In genomic region chr1:177650947-177651346, GRCh38 we compare ENCODE assay signal across 2 cellular contexts.
TF ChIP-seq lines count a peak whose summit lies in the region.

No MANE protein-coding gene starts in this region.

TF ChIP-seq in liver, 16 proteins besides CTCF, POLR2A, EP300 and RAD21 (continued from another document):
- TF ChIP-seq NR2F2 (IDR thresholded peaks at IDR 0.05) (no peak), JUND (IDR thresholded peaks at IDR 0.05) (peak; percentile 64 to 76), EGR1 (IDR thresholded peaks at IDR 0.05; ENCODE audit: low read depth in 2 of 2) (no peak), HNF4A (conservative IDR thresholded peaks at IDR 0.05) (peak; percentile 81 to 85), FOXA2 (IDR thresholded peaks at IDR 0.05) (peak; percentile 8), REST (IDR thresholded peaks at IDR 0.05) (peak; percentile 76)
- TF ChIP-seq, protein P1, sequence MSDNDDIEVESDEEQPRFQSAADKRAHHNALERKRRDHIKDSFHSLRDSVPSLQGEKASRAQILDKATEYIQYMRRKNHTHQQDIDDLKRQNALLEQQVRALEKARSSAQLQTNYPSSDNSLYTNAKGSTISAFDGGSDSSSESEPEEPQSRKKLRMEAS (IDR thresholded peaks at IDR 0.05), result peak; percentile 35
- TF ChIP-seq, protein P2, sequence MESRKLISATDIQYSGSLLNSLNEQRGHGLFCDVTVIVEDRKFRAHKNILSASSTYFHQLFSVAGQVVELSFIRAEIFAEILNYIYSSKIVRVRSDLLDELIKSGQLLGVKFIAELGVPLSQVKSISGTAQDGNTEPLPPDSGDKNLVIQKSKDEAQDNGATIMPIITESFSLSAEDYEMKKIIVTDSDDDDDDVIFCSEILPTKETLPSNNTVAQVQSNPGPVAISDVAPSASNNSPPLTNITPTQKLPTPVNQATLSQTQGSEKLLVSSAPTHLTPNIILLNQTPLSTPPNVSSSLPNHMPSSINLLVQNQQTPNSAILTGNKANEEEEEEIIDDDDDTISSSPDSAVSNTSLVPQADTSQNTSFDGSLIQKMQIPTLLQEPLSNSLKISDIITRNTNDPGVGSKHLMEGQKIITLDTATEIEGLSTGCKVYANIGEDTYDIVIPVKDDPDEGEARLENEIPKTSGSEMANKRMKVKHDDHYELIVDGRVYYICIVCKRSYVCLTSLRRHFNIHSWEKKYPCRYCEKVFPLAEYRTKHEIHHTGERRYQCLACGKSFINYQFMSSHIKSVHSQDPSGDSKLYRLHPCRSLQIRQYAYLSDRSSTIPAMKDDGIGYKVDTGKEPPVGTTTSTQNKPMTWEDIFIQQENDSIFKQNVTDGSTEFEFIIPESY (IDR thresholded peaks at IDR 0.05), result peak; percentile 77
- TF ChIP-seq, protein P3, sequence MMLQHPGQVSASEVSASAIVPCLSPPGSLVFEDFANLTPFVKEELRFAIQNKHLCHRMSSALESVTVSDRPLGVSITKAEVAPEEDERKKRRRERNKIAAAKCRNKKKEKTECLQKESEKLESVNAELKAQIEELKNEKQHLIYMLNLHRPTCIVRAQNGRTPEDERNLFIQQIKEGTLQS (IDR thresholded peaks at IDR 0.05), result peak; percentile 39

TF ChIP-seq in HepG2, 621 proteins besides CTCF, POLR2A, EP300 and RAD21 (continued from another document):
- TF ChIP-seq, protein P4, sequence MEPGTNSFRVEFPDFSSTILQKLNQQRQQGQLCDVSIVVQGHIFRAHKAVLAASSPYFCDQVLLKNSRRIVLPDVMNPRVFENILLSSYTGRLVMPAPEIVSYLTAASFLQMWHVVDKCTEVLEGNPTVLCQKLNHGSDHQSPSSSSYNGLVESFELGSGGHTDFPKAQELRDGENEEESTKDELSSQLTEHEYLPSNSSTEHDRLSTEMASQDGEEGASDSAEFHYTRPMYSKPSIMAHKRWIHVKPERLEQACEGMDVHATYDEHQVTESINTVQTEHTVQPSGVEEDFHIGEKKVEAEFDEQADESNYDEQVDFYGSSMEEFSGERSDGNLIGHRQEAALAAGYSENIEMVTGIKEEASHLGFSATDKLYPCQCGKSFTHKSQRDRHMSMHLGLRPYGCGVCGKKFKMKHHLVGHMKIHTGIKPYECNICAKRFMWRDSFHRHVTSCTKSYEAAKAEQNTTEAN (CRISPR knock-in tag; conservative IDR thresholded peaks at IDR 0.05), result no peak
- TF ChIP-seq SMYD3 (CRISPR knock-in tag; IDR thresholded peaks at IDR 0.05) (no peak), CREB1 (IDR thresholded peaks at IDR 0.05) (no peak), CREB1 (CRISPR knock-in tag; IDR thresholded peaks at IDR 0.05) (no peak), ZMYM4 (CRISPR knock-in tag; IDR thresholded peaks at IDR 0.05) (no peak), ZNF362 (CRISPR knock-in tag; IDR thresholded peaks at IDR 0.05; ENCODE audit: borderline replicate concordance) (no peak)
- TF ChIP-seq, protein P5, sequence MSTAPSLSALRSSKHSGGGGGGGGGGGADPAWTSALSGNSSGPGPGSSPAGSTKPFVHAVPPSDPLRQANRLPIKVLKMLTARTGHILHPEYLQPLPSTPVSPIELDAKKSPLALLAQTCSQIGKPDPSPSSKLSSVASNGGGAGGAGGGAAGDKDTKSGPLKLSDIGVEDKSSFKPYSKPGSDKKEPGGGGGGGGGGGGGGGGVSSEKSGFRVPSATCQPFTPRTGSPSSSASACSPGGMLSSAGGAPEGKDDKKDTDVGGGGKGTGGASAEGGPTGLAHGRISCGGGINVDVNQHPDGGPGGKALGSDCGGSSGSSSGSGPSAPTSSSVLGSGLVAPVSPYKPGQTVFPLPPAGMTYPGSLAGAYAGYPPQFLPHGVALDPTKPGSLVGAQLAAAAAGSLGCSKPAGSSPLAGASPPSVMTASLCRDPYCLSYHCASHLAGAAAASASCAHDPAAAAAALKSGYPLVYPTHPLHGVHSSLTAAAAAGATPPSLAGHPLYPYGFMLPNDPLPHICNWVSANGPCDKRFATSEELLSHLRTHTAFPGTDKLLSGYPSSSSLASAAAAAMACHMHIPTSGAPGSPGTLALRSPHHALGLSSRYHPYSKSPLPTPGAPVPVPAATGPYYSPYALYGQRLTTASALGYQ (CRISPR knock-in tag; IDR thresholded peaks at IDR 0.05), result no peak
